In the genomic region with DNA sequence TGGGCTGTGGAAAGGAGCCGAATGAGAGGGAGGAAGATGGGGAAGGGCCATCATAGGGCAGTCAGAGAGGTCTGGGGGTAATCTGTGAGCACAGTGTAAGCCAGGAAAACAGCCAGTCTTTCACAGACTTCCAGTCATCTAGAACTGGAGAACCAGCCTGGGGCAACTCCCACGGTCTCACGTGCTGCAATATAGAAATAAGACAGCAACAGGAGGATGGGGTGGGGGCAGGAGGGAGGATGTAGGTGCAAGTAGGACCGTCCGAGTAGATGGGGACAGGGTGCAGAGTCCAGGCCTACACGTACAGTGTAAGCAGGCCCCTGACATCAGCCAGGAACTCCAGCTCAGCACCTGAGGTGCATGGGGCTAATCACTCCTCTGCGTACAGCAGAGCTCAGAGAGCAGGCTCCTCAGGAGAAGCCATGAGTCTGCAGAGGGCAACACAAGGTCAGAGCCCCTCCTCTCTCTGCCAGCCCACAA, we compare ENCODE assay signal across 1 cellular context.
TF ChIP-seq lines count a peak whose summit lies in the region.

No MANE protein-coding gene starts in this region.

TF ChIP-seq in H1, 55 proteins besides CTCF, POLR2A, EP300 and RAD21:
- TF ChIP-seq ASH2L (IDR thresholded peaks at IDR 0.05; ENCODE audit: low read length): no peak
- no peak for TF ChIP-seq JUN (IDR thresholded peaks at IDR 0.05; ENCODE audit: low read depth, low read length)
- no peak for TF ChIP-seq FOSL1 (IDR thresholded peaks at IDR 0.05; ENCODE audit: insufficient read depth, low read depth, low read length)
- TF ChIP-seq SP2 (IDR thresholded peaks at IDR 0.05; ENCODE audit: low read length): no peak
- no peak for TF ChIP-seq ZNF274 (IDR thresholded peaks at IDR 0.05; ENCODE audit: borderline replicate concordance, extremely low read depth, low read length)
- TF ChIP-seq TCF12 (IDR thresholded peaks at IDR 0.05; ENCODE audit: low read depth, low read length): no peak
- no peak for TF ChIP-seq CEBPB (IDR thresholded peaks at IDR 0.05; ENCODE audit: low read depth, low read length)
- no peak for TF ChIP-seq CBX5 (IDR thresholded peaks at IDR 0.05; ENCODE audit: low read depth, low read length)
- TF ChIP-seq SUZ12 (IDR thresholded peaks at IDR 0.05; ENCODE audit: low read length): no peak
- TF ChIP-seq POLR2AphosphoS5 (IDR thresholded peaks at IDR 0.05; ENCODE audit: low read depth, low read length): no peak
- no peak for TF ChIP-seq JUND (IDR thresholded peaks at IDR 0.05; ENCODE audit: low read length)
- no peak for TF ChIP-seq EGR1 (IDR thresholded peaks at IDR 0.05; ENCODE audit: borderline replicate concordance, low read depth, low read length)
- TF ChIP-seq USF2 (IDR thresholded peaks at IDR 0.05; ENCODE audit: low read length): no peak
- TF ChIP-seq BCL11A (IDR thresholded peaks at IDR 0.05; ENCODE audit: low read depth in 2 of 2, low read length in 2 of 2): no peak
